Comparison of ENCODE assay signal across 9 cellular contexts in genomic region chr12:10612110-10612509, GRCh38. TPM values are rescaled to one million over a fixed set of nuclear protein-coding genes. Genes with fewer than 3 reads are reported as not detected.
DNase-seq lines count a peak whose midpoint lies in the region; ATAC-seq and TF ChIP-seq lines count a peak whose summit lies in the region.
"Had no signal": no experiment of that assay in that cellular context is flagged by ENCODE, and none has a peak within 500 bp of the region (broad histone marks: within the 10 kb centered on the region; RNA-seq: fewer than 3 reads in every experiment).

No MANE protein-coding gene starts in this region.

- no peak for DNase-seq in CD8-positive, alpha-beta memory T cell
- DNase-seq in coronary artery (ENCODE audit: low spot score) (no peak), neural progenitor cell (ENCODE audit: low spot score) (no peak)
- DNase-seq: sigmoid colon had no signal

- no peak overlapping the region for H3K27ac ChIP-seq in CD8-positive, alpha-beta memory T cell (ENCODE audit: low read depth, low read length)
- peak overlapping the region; percentile 85; the same call in 1 of the 2 replicates for H3K27ac ChIP-seq in KMS-11
- H3K27ac ChIP-seq in coronary artery: no peak overlapping the region
- no peak overlapping the region for H3K27ac ChIP-seq in neural progenitor cell

- peak overlapping the region; percentile 74 to 100 (median 99) for H3K27ac Mint-ChIP-seq in CD8-positive, alpha-beta memory T cell
- H3K27ac Mint-ChIP-seq in neural progenitor cell: no peak overlapping the region

- peak overlapping the region; percentile 97; the same call in 1 of the 2 replicates for H3K9ac ChIP-seq in KMS-11
- peak overlapping the region; percentile 97 for H3K9ac ChIP-seq in neural progenitor cell

- H3K9me3 ChIP-seq in CD8-positive, alpha-beta memory T cell (ENCODE audit: low read length): no peaks in the 10 kb centered on the region
- H3K9me3 ChIP-seq in neural progenitor cell (ENCODE audit: low read depth): no peaks in the 10 kb centered on the region
- H3K9me3 ChIP-seq: sigmoid colon had no signal

- peaks cover 22% of the 10 kb centered on the region for H3K79me2 ChIP-seq in KMS-11 (ENCODE audit: insufficient read depth, low read depth)
- peaks cover 35% of the 10 kb centered on the region for H3K79me2 ChIP-seq in neural progenitor cell (ENCODE audit: low read depth)

- peaks cover 28 to 56% (median 56%) of the 10 kb centered on the region in 3 donors for H3K4me1 Mint-ChIP-seq in CD8-positive, alpha-beta memory T cell
- H3K4me1 Mint-ChIP-seq in neural progenitor cell: peaks cover 21% of the 10 kb centered on the region

- TF ChIP-seq CTCF in KMS-11 (conservative IDR thresholded peaks at IDR 0.05; ENCODE audit: low read depth, low read length) (no peak), coronary artery (IDR thresholded peaks at IDR 0.05) (no peak), neural progenitor cell (IDR thresholded peaks at IDR 0.05) (no peak)

- H3K27me3 ChIP-seq in CD8-positive, alpha-beta memory T cell (ENCODE audit: insufficient read depth, low read length, poor library complexity, severe bottlenecking): no peaks in the 10 kb centered on the region
- H3K27me3 ChIP-seq in KMS-11 (ENCODE audit: insufficient read depth, low read depth): no peaks in the 10 kb centered on the region
- H3K27me3 ChIP-seq in neural progenitor cell: no peaks in the 10 kb centered on the region
- H3K27me3 ChIP-seq: sigmoid colon had no signal

- POLR2A ChIA-PET in CD8-positive, alpha-beta memory T cell (lab: Charles Lee): interaction anchor here (0.8 to 1.0 kb wide), 2 partner anchors 47 to 56 kb away, joined by 3 read pairs; no protein-coding TSS in a partner anchor

- no peaks in the 10 kb centered on the region for H3K9me3 Mint-ChIP-seq in CD8-positive, alpha-beta memory T cell
- no peaks in the 10 kb centered on the region for H3K9me3 Mint-ChIP-seq in neural progenitor cell

- H4K20me1 ChIP-seq in KMS-11 (ENCODE audit: insufficient read depth) (no peaks in the 10 kb centered on the region), neural progenitor cell (ENCODE audit: low read depth) (no peaks in the 10 kb centered on the region)

- no peak overlapping the region for H2AFZ ChIP-seq in KMS-11 (ENCODE audit: low read depth)
- H2AFZ ChIP-seq in neural progenitor cell (replicated peaks): no peak overlapping the region

- peaks cover 17% of the 10 kb centered on the region for H3K4me1 ChIP-seq in CD8-positive, alpha-beta memory T cell (ENCODE audit: insufficient read depth, low read length)
- H3K4me1 ChIP-seq in KMS-11 (ENCODE audit: low read depth, poor library complexity, severe bottlenecking) (peaks cover 16% of the 10 kb centered on the region), neural progenitor cell (peaks cover 9% of the 10 kb centered on the region)

- H3K36me3 Mint-ChIP-seq in CD8-positive, alpha-beta memory T cell: peaks cover 0 to 47% (median 17%) of the 10 kb centered on the region in 3 donors
- peaks cover 4% of the 10 kb centered on the region for H3K36me3 Mint-ChIP-seq in neural progenitor cell

- H3K4me2 ChIP-seq in KMS-11 (peak overlapping the region; percentile 95), neural progenitor cell (peak overlapping the region; percentile 99)

- peak overlapping the region; percentile 95 to 100 (median 99) for H3K4me3 Mint-ChIP-seq in CD8-positive, alpha-beta memory T cell
- peak overlapping the region; percentile 99 for H3K4me3 Mint-ChIP-seq in neural progenitor cell

- H3K36me3 ChIP-seq in CD8-positive, alpha-beta memory T cell (ENCODE audit: insufficient read depth, low read length): peaks cover 7% of the 10 kb centered on the region
- no peaks in the 10 kb centered on the region for H3K36me3 ChIP-seq in KMS-11 (ENCODE audit: insufficient read depth)
- H3K36me3 ChIP-seq in neural progenitor cell: peaks cover 24% of the 10 kb centered on the region

- peaks cover 4% of the 10 kb centered on the region for H3F3A ChIP-seq in neural progenitor cell (ENCODE audit: low read depth)

- peaks cover 0 to 4% of the 10 kb centered on the region in 2 donors for H3K27me3 Mint-ChIP-seq in CD8-positive, alpha-beta memory T cell
- H3K27me3 Mint-ChIP-seq in neural progenitor cell (ENCODE audit: insufficient read depth, low read depth): peaks cover 3% of the 10 kb centered on the region

- CTCF ChIA-PET in CD8-positive, alpha-beta memory T cell (lab: Charles Lee): interaction anchor here (0.7 to 0.8 kb wide), 2 partner anchors 58 to 138 kb away, joined by 3 read pairs; no protein-coding TSS in a partner anchor

- H3K4me3 ChIP-seq in CD8-positive, alpha-beta memory T cell (ENCODE audit: low read length): no peak overlapping the region
- H3K4me3 ChIP-seq in KMS-11 (IDR thresholded peaks at IDR 0.05; ENCODE audit: insufficient read depth, low read depth, low read length) (no peak overlapping the region), coronary artery (peak overlapping the region; percentile 95), neural progenitor cell (peak overlapping the region; percentile 92)

- no peak for ATAC-seq in HG03469 (IDR thresholded peaks at IDR 0.05; ENCODE audit: unreplicated experiment)
- no peak for ATAC-seq in HG03135 (IDR thresholded peaks at IDR 0.05; ENCODE audit: unreplicated experiment)
- ATAC-seq in GM18907 (IDR thresholded peaks at IDR 0.05; ENCODE audit: unreplicated experiment): no peak
- ATAC-seq in GM18868 (IDR thresholded peaks at IDR 0.05; ENCODE audit: unreplicated experiment): no peak

RNA-seq across cellular contexts. Expression of gene MAGOHB, which starts 1.3 kb away (rescaled TPM):
- total RNA-seq in CD8-positive, alpha-beta memory T cell: 100 to 1,000 TPM; 130 to 138 TPM
- 59.0 TPM for polyA plus RNA-seq in CD8-positive, alpha-beta memory T cell
- total RNA-seq in neural progenitor cell (ENCODE audit: low replicate concordance): 37.4 and 53.5 TPM in 2 replicates

Comparison
In these comparisons a context has a peak if more than half of its experiments do, and no peak if none do; other contexts are left out.
1. H3K4me3 ChIP-seq: peak in coronary artery (single experiment) and neural progenitor cell (single experiment); none in CD8-positive, alpha-beta memory T cell (single experiment) and KMS-11 (single experiment).